8 cellular contexts compared by ENCODE assay signal in genomic region chr4:189792819-189793618, GRCh38.
DNase-seq lines count a peak whose midpoint lies in the region; TF ChIP-seq lines count a peak whose summit lies in the region.
"Had no signal": no experiment of that assay in that cellular context is flagged by ENCODE, and none has a peak within 500 bp of the region (broad histone marks: within the 10 kb centered on the region; RNA-seq: fewer than 3 reads in every experiment).

No MANE protein-coding gene starts in this region.

- H3K36me3 ChIP-seq in HAP-1 (replicated peaks): no peaks in the 10 kb centered on the region
- no peaks in the 10 kb centered on the region for H3K36me3 ChIP-seq in SK-N-MC (ENCODE audit: insufficient read depth, low read length)
- H3K36me3 ChIP-seq in adipocyte (ENCODE audit: control insufficient read depth, insufficient read depth, low read length, severe bottlenecking): no peaks in the 10 kb centered on the region
- no peaks in the 10 kb centered on the region for H3K36me3 ChIP-seq in left ventricle myocardium inferior

- TF ChIP-seq CTCF in GM12874 (IDR thresholded peaks at IDR 0.05; ENCODE audit: insufficient read depth, low read depth, low read length): peak; percentile 85
- peak; percentile 95 for TF ChIP-seq CTCF in left ventricle myocardium inferior (IDR thresholded peaks at IDR 0.05; ENCODE audit: borderline replicate concordance)
- peak; percentile 65 for TF ChIP-seq CTCF in retinal pigment epithelial cell (conservative IDR thresholded peaks at IDR 0.05; ENCODE audit: low read depth, low read length)

- H3K9me3 ChIP-seq in HAP-1 (no peaks in the 10 kb centered on the region), SK-N-MC (ENCODE audit: low read depth, low read length) (no peaks in the 10 kb centered on the region), adipocyte (ENCODE audit: control insufficient read depth, low read length) (no peaks in the 10 kb centered on the region), left ventricle myocardium inferior (replicated peaks) (no peaks in the 10 kb centered on the region)

- no peaks in the 10 kb centered on the region for H3K4me1 ChIP-seq in HAP-1
- no peaks in the 10 kb centered on the region for H3K4me1 ChIP-seq in adipocyte (ENCODE audit: control insufficient read depth, insufficient read depth, low read length)
- H3K4me1 ChIP-seq in left ventricle myocardium inferior: peaks cover 8% of the 10 kb centered on the region

- H3K4me3 ChIP-seq in HAP-1 (no peak overlapping the region), SK-N-MC (no peak overlapping the region), adipocyte (ENCODE audit: low read length) (peak overlapping the region; percentile 34), left ventricle myocardium inferior (peak overlapping the region; percentile 50), retinal pigment epithelial cell (ENCODE audit: low read length) (no peak overlapping the region)
- H3K4me3 ChIP-seq: skin epidermis had no signal

- H3K27ac ChIP-seq in SK-N-MC: no peak overlapping the region
- H3K27ac ChIP-seq in left ventricle myocardium inferior (replicated peaks): no peak overlapping the region
- H3K27ac ChIP-seq: skin epidermis had no signal

- intact Hi-C loops in left ventricle myocardium inferior (cut with micrococcal nuclease): no loop called here

- H3K9ac ChIP-seq in SK-N-MC (ENCODE audit: insufficient read length) (no peak overlapping the region), adipocyte (ENCODE audit: low read length) (no peak overlapping the region)

- H3K27me3 ChIP-seq in HAP-1 (ENCODE audit: low read depth) (no peaks in the 10 kb centered on the region), adipocyte (replicated peaks; ENCODE audit: control insufficient read depth, insufficient read depth, low read length) (peaks cover 3% of the 10 kb centered on the region), left ventricle myocardium inferior (ENCODE audit: low read depth) (no peaks in the 10 kb centered on the region)

- DNase-seq in HAP-1 (ENCODE audit: low spot score in 2 of 2) (peak; percentile 42 to 75), LoVo (ENCODE audit: low spot score) (peak; percentile 59), SK-N-MC (ENCODE audit: low read depth, low spot score) (peak; percentile 12), adipocyte (ENCODE audit: low read depth) (peak; percentile 77), left ventricle myocardium inferior (peak; percentile 49), retinal pigment epithelial cell (ENCODE audit: low read depth) (peak; percentile 0)

- in situ Hi-C loops in HAP-1 (cut with MboI; ENCODE audit: low sequenced_read_pairs): no loop called here

Comparison
In these comparisons a context has a peak if more than half of its experiments do, and no peak if none do; other contexts are left out.
1. DNase-seq: peak in every context shown above with its lines; median percentile 77 in adipocyte; 59 in LoVo; 58 in HAP-1; 49 in left ventricle myocardium inferior; 12 in SK-N-MC; 0 in retinal pigment epithelial cell.
2. H3K4me3 ChIP-seq: peak in adipocyte (single experiment) and left ventricle myocardium inferior (single experiment); none in HAP-1 (single experiment), SK-N-MC (single experiment) and retinal pigment epithelial cell (single experiment).
3. Peak in every context shown above with its lines, with median percentiles within 50 percentile points of each other: CTCF ChIP-seq.